1 cellular context compared by ENCODE assay signal in the genomic region with DNA sequence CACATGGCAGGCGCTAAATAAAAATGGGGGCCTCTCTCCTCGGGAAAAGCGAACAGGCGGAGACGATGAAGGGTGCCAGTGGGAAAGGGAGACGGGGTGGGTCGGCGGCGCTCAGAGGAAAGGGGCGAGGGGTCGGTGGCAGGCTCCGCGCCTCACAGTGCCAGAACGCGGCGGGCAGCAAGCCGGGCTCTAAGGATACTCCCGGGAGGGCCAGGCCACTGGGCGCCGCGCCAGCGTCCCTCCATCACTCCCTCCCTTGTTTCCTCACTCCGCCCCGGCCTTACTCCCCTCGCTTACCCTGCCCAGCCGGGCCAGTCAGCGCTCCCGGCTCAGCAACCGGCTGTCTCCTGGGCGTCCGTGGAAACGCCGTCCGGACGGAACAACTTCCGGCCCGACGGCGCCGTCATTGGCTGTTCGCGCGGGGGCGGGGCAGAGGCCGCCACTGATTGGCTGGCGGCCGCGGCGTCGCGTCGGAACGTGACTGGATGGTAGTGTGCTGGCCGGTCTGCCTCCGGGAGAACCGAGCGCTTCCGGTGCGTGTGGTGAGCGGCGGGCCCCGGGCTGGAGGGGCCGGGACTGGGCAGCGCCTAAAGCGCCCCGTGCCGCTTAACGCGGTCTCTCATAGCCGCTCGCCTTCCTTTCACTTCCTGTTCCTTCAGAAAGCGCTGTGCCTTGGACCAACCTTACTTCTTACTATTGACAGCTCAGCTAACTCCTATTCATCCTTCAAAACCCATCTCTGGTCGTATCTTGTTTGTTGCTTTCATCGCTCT.
A peak's percentile ranks its signal among the peaks of the same experiment; 100 is the strongest.
TF ChIP-seq lines count a peak whose summit lies in the region.

A gene (plus strand): TSS at position 523 of the 773 bp plus-strand sequence.

TF ChIP-seq in HEK293, 187 proteins besides CTCF, POLR2A, EP300 and RAD21 (continued from another document):
- TF ChIP-seq, protein P1, sequence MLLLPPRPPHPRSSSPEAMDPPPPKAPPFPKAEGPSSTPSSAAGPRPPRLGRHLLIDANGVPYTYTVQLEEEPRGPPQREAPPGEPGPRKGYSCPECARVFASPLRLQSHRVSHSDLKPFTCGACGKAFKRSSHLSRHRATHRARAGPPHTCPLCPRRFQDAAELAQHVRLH (tag by site-specific recombination; IDR thresholded peaks at IDR 0.05), result peak; percentile 93
- TF ChIP-seq, protein P2, sequence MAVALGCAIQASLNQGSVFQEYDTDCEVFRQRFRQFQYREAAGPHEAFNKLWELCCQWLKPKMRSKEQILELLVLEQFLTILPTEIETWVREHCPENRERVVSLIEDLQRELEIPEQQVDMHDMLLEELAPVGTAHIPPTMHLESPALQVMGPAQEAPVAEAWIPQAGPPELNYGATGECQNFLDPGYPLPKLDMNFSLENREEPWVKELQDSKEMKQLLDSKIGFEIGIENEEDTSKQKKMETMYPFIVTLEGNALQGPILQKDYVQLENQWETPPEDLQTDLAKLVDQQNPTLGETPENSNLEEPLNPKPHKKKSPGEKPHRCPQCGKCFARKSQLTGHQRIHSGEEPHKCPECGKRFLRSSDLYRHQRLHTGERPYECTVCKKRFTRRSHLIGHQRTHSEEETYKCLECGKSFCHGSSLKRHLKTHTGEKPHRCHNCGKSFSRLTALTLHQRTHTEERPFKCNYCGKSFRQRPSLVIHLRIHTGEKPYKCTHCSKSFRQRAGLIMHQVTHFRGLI (tag by site-specific recombination; IDR thresholded peaks at IDR 0.05), result peak; percentile 61; the same call in 1 of the 2 replicates
- TF ChIP-seq, protein P3, sequence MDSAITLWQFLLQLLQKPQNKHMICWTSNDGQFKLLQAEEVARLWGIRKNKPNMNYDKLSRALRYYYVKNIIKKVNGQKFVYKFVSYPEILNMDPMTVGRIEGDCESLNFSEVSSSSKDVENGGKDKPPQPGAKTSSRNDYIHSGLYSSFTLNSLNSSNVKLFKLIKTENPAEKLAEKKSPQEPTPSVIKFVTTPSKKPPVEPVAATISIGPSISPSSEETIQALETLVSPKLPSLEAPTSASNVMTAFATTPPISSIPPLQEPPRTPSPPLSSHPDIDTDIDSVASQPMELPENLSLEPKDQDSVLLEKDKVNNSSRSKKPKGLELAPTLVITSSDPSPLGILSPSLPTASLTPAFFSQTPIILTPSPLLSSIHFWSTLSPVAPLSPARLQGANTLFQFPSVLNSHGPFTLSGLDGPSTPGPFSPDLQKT (IDR thresholded peaks at IDR 0.05; ENCODE audit: borderline replicate concordance, low read depth, low read length), result peak; percentile 63; the same call in 1 of the 2 replicates
- TF ChIP-seq ZNF114 (tag by site-specific recombination; IDR thresholded peaks at IDR 0.05) (no peak), ZNF138 (tag by site-specific recombination; IDR thresholded peaks at IDR 0.05; ENCODE audit: borderline replicate concordance) (no peak), ZBTB48 (tag by site-specific recombination; IDR thresholded peaks at IDR 0.05) (no peak; the same call in 1 of the 2 replicates), ZBTB7A (tag by site-specific recombination; IDR thresholded peaks at IDR 0.05; ENCODE audit: low read depth) (no peak), ZNF48 (tag by site-specific recombination; IDR thresholded peaks at IDR 0.05) (no peak), ZNF133 (tag by site-specific recombination; IDR thresholded peaks at IDR 0.05) (no peak), ZNF121 (tag by site-specific recombination; IDR thresholded peaks at IDR 0.05) (0 out of 2 replicates have a peak, but pooled peaks have one; percentile 13), ZNF658 (tag by site-specific recombination; IDR thresholded peaks at IDR 0.05) (no peak), ZNF416 (tag by site-specific recombination; IDR thresholded peaks at IDR 0.05) (no peak), ZNF654 (tag by site-specific recombination; IDR thresholded peaks at IDR 0.05; ENCODE audit: low read depth) (no peak), ZBTB21 (tag by site-specific recombination; IDR thresholded peaks at IDR 0.05) (0 out of 2 replicates have a peak, but pooled peaks have one; percentile 55), ZNF132 (tag by site-specific recombination; IDR thresholded peaks at IDR 0.05; ENCODE audit: borderline replicate concordance) (no peak), ZNF302 (tag by site-specific recombination; IDR thresholded peaks at IDR 0.05; ENCODE audit: low read depth) (no peak), ZSCAN23 (tag by site-specific recombination; IDR thresholded peaks at IDR 0.05) (no peak; the same call in 1 of the 2 replicates), SALL2 (tag by site-specific recombination; IDR thresholded peaks at IDR 0.05; ENCODE audit: borderline replicate concordance) (no peak), MZF1 (tag by site-specific recombination; IDR thresholded peaks at IDR 0.05; ENCODE audit: borderline replicate concordance) (no peak; the same call in 1 of the 2 replicates)
- TF ChIP-seq, protein P4, sequence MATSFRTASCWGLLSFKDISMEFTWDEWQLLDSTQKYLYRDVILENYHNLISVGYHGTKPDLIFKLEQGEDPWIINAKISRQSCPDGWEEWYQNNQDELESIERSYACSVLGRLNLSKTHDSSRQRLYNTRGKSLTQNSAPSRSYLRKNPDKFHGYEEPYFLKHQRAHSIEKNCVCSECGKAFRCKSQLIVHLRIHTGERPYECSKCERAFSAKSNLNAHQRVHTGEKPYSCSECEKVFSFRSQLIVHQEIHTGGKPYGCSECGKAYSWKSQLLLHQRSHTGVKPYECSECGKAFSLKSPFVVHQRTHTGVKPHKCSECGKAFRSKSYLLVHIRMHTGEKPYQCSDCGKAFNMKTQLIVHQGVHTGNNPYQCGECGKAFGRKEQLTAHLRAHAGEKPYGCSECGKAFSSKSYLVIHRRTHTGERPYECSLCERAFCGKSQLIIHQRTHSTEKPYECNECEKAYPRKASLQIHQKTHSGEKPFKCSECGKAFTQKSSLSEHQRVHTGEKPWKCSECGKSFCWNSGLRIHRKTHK (tag by site-specific recombination; IDR thresholded peaks at IDR 0.05), result no peak
- TF ChIP-seq, protein P5, sequence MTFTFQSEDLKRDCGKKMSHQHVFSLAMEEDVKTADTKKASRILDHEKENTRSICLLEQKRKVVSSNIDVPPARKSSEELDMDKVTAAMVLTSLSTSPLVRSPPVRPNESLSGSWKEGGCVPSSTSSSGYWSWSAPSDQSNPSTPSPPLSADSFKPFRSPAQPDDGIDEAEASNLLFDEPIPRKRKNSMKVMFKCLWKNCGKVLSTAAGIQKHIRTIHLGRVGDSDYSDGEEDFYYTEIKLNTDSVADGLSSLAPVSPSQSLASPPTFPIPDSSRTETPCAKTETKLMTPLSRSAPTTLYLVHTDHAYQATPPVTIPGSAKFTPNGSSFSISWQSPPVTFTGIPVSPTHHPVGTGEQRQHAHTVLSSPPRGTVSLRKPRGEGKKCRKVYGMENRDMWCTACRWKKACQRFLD (tag by site-specific recombination; IDR thresholded peaks at IDR 0.05), result no peak
- TF ChIP-seq, protein P6, sequence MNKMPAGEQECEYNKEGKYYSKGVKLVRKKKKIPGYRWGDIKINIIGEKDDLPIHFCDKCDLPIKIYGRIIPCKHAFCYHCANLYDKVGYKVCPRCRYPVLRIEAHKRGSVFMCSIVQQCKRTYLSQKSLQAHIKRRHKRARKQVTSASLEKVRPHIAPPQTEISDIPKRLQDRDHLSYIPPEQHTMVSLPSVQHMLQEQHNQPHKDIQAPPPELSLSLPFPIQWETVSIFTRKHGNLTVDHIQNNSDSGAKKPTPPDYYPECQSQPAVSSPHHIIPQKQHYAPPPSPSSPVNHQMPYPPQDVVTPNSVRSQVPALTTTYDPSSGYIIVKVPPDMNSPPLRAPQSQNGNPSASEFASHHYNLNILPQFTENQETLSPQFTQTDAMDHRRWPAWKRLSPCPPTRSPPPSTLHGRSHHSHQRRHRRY (tag by site-specific recombination; IDR thresholded peaks at IDR 0.05), result no peak
- TF ChIP-seq, protein P7, sequence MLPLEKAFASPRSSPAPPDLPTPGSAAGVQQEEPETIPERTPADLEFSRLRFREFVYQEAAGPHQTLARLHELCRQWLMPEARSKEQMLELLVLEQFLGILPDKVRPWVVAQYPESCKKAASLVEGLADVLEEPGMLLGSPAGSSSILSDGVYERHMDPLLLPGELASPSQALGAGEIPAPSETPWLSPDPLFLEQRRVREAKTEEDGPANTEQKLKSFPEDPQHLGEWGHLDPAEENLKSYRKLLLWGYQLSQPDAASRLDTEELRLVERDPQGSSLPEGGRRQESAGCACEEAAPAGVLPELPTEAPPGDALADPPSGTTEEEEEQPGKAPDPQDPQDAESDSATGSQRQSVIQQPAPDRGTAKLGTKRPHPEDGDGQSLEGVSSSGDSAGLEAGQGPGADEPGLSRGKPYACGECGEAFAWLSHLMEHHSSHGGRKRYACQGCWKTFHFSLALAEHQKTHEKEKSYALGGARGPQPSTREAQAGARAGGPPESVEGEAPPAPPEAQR (tag by site-specific recombination; IDR thresholded peaks at IDR 0.05), result no peak
